Comparison of ENCODE assay signal across 29 cellular contexts in genomic region chr13:41304551-41304950, GRCh38.
"Had no signal": no experiment of that assay in that cellular context is flagged by ENCODE, and none has a peak within 500 bp of the region (broad histone marks: within the 10 kb centered on the region; RNA-seq: fewer than 3 reads in every experiment).

No MANE protein-coding gene starts in this region.

- H3K27ac Mint-ChIP-seq: activated CD4-positive, alpha-beta T cell treated with anti-CD3 and anti-CD28 coated beads for 36 hours; activated CD8-positive, alpha-beta T cell treated with anti-CD3 and anti-CD28 coated beads for 36 hours; activated naive CD4-positive, alpha-beta T cell treated with anti-CD3 and anti-CD28 coated beads for 36 hours; activated naive CD4-positive, alpha-beta T cell treated with anti-CD3 and anti-CD28 coated beads, Interleukin-2, amount 50 U/mL, for 24 hours; activated naive CD8-positive, alpha-beta T cell treated with anti-CD3 and anti-CD28 coated beads for 36 hours; activated naive CD8-positive, alpha-beta T cell treated with anti-CD3 and anti-CD28 coated beads, Interleukin-2, amount 50 U/mL, for 24 hours; activated T-helper 1 cell treated with anti-CD3 and anti-CD28 coated beads, Interleukin-12 subunit alpha, Interleukin-12 subunit beta, Interleukin-2, Interleukin-4 antibody, amounts not matched to agents 30 ng/mL and 10 ng/mL and 1 ng/mL, durations not matched to agents 14 hours and 24 hours and 36 hours; activated T-helper 2 cell treated with anti-CD3 and anti-CD28 coated beads, Interferon-gamma antibody, Interleukin-2, Interleukin-4, amounts not matched to agents 10 μg/mL and 5 μg/mL and 100 μg/mL, durations not matched to agents 14 hours and 24 hours and 36 hours had no signal

- H3K9me3 Mint-ChIP-seq: activated CD8-positive, alpha-beta T cell treated with anti-CD3 and anti-CD28 coated beads for 36 hours; activated naive CD4-positive, alpha-beta T cell treated with anti-CD3 and anti-CD28 coated beads for 36 hours; activated naive CD4-positive, alpha-beta T cell treated with anti-CD3 and anti-CD28 coated beads, Interleukin-2, amount 50 U/mL, for 24 hours; activated naive CD8-positive, alpha-beta T cell treated with anti-CD3 and anti-CD28 coated beads for 36 hours; activated naive CD8-positive, alpha-beta T cell treated with anti-CD3 and anti-CD28 coated beads, Interleukin-2, amount 50 U/mL, for 24 hours; activated T-helper 1 cell treated with anti-CD3 and anti-CD28 coated beads, Interleukin-12 subunit alpha, Interleukin-12 subunit beta, Interleukin-2, Interleukin-4 antibody, amounts not matched to agents 30 ng/mL and 10 ng/mL and 1 ng/mL, durations not matched to agents 14 hours and 24 hours and 36 hours; activated T-helper 2 cell treated with anti-CD3 and anti-CD28 coated beads, Interferon-gamma antibody, Interleukin-2, Interleukin-4, amounts not matched to agents 10 μg/mL and 5 μg/mL and 100 μg/mL, durations not matched to agents 14 hours and 24 hours and 36 hours had no signal

- H3K36me3 Mint-ChIP-seq: activated naive CD4-positive, alpha-beta T cell treated with anti-CD3 and anti-CD28 coated beads, Interleukin-2, amount 50 U/mL, for 24 hours; activated naive CD8-positive, alpha-beta T cell treated with anti-CD3 and anti-CD28 coated beads for 36 hours had no signal

- ATAC-seq: activated CD4-positive, alpha-beta T cell treated with anti-CD3 and anti-CD28 coated beads for 36 hours; activated CD8-positive, alpha-beta T cell treated with anti-CD3 and anti-CD28 coated beads for 36 hours; activated naive CD8-positive, alpha-beta T cell treated with anti-CD3 and anti-CD28 coated beads, Interleukin-2, amount 50 U/mL, for 24 hours; body of pancreas had no signal

- H3K27me3 Mint-ChIP-seq: activated CD4-positive, alpha-beta T cell treated with anti-CD3 and anti-CD28 coated beads for 36 hours; activated CD8-positive, alpha-beta T cell treated with anti-CD3 and anti-CD28 coated beads for 36 hours; activated naive CD4-positive, alpha-beta T cell treated with anti-CD3 and anti-CD28 coated beads, Interleukin-2, amount 50 U/mL, for 24 hours; activated naive CD8-positive, alpha-beta T cell treated with anti-CD3 and anti-CD28 coated beads for 36 hours; activated naive CD8-positive, alpha-beta T cell treated with anti-CD3 and anti-CD28 coated beads, Interleukin-2, amount 50 U/mL, for 24 hours had no signal

- DNase-seq: activated CD4-positive, alpha-beta T cell treated with anti-CD3 and anti-CD28 coated beads for 36 hours; activated CD4-positive, alpha-beta T cell treated with anti-CD3 and anti-CD28 coated beads, Interleukin-2, amount 50 U/mL, for 1 hour; activated CD4-positive, alpha-beta T cell treated with anti-CD3 and anti-CD28 coated beads, Interleukin-2, amount 50 U/mL, for 48 hours; activated CD4-positive, CD25-positive, alpha-beta regulatory T cell; activated CD4-positive, CD25-positive, alpha-beta regulatory T cell treated with anti-CD3 and anti-CD28 coated beads, Interleukin-2, amount 50 U/mL, for 72 hours; activated CD8-positive, alpha-beta memory T cell treated with anti-CD3 and anti-CD28 coated beads for 24 hours; activated CD8-positive, alpha-beta T cell treated with anti-CD3 and anti-CD28 coated beads for 36 hours; activated effector memory CD4-positive, alpha-beta T cell treated with anti-CD3 and anti-CD28 coated beads, Interleukin-2, amount 50 U/mL, for 16 hours; activated naive CD4-positive, alpha-beta T cell treated with anti-CD3 and anti-CD28 coated beads for 36 hours; activated naive CD8-positive, alpha-beta T cell treated with anti-CD3 and anti-CD28 coated beads for 36 hours; activated naive CD8-positive, alpha-beta T cell treated with anti-CD3 and anti-CD28 coated beads, Interleukin-2, amount 50 U/mL, for 24 hours; activated T-cell treated with anti-CD3 and anti-CD28 coated beads, Interleukin-2, amount 50 U/mL, for 1 hour; activated T-cell treated with anti-CD3 and anti-CD28 coated beads, Interleukin-2, amount 50 U/mL, for 48 hours; adrenal gland; amygdala; aorta; body of pancreas; central memory CD4-positive, alpha-beta T cell; cerebellar nuclear complex; colonic mucosa; effector CD8-positive, alpha-beta T cell; esophagus squamous epithelium; foreskin melanocyte; head of caudate nucleus; hippocampal formation; T-helper 2 cell had no signal

- H3K4me3 Mint-ChIP-seq: activated CD4-positive, alpha-beta T cell treated with anti-CD3 and anti-CD28 coated beads for 36 hours; activated CD8-positive, alpha-beta T cell treated with anti-CD3 and anti-CD28 coated beads for 36 hours; activated naive CD4-positive, alpha-beta T cell treated with anti-CD3 and anti-CD28 coated beads for 36 hours; activated naive CD4-positive, alpha-beta T cell treated with anti-CD3 and anti-CD28 coated beads, Interleukin-2, amount 50 U/mL, for 24 hours; activated naive CD8-positive, alpha-beta T cell treated with anti-CD3 and anti-CD28 coated beads for 36 hours; activated naive CD8-positive, alpha-beta T cell treated with anti-CD3 and anti-CD28 coated beads, Interleukin-2, amount 50 U/mL, for 24 hours; activated T-helper 1 cell treated with anti-CD3 and anti-CD28 coated beads, Interleukin-12 subunit alpha, Interleukin-12 subunit beta, Interleukin-2, Interleukin-4 antibody, amounts not matched to agents 30 ng/mL and 10 ng/mL and 1 ng/mL, durations not matched to agents 14 hours and 24 hours and 36 hours had no signal
